Comparison of ENCODE assay signal across 22 cellular contexts in genomic region chr2:161343235-161343634, GRCh38. TPM values are rescaled to one million over a fixed set of nuclear protein-coding genes. Genes with fewer than 3 reads are reported as not detected.
A peak's percentile ranks its signal among the peaks of the same experiment; 100 is the strongest.
DNase-seq lines count a peak whose midpoint lies in the region; ATAC-seq and TF ChIP-seq lines count a peak whose summit lies in the region.
"Had no signal": no experiment of that assay in that cellular context is flagged by ENCODE, and none has a peak within 500 bp of the region (broad histone marks: within the 10 kb centered on the region; RNA-seq: fewer than 3 reads in every experiment).

No MANE protein-coding gene starts in this region.

- POLR2A ChIA-PET in SK-N-SH (lab: Yijun Ruan, JAX) = no interaction called here
- POLR2A ChIA-PET in HEK293 (lab: Yijun Ruan, JAX) = no interaction called here

- H3K9me2 ChIP-seq in SK-N-SH = no peaks in the 10 kb centered on the region

- no peak overlapping the region for H4K91ac ChIP-seq in trophoblast cell (ENCODE audit: low read depth, low read length)

- no peak overlapping the region for H2BK12ac ChIP-seq in trophoblast cell (ENCODE audit: low read length)

- H3K4me2 ChIP-seq in SK-N-SH = no peak overlapping the region
- no peak overlapping the region for H3K4me2 ChIP-seq in trophoblast cell (ENCODE audit: low read length)
- H3K4me2 ChIP-seq: A549; BLaER1 treated with 17β-estradiol and CSF1 and Interleukin-3, amounts not matched to agents 10 nM and 100 nM had no signal

- H3K27me3 ChIP-seq in SK-N-SH (ENCODE audit: insufficient read depth) = no peaks in the 10 kb centered on the region
- no peaks in the 10 kb centered on the region for H3K27me3 ChIP-seq in trophoblast cell (ENCODE audit: insufficient read depth, low read length)
- H3K27me3 ChIP-seq: BLaER1 treated with 17β-estradiol and CSF1 and Interleukin-3, amounts not matched to agents 10 nM and 100 nM had no signal

- H2BK120ac ChIP-seq in trophoblast cell (ENCODE audit: insufficient read depth, low read length, poor library complexity) = no peak overlapping the region

- H2AFZ ChIP-seq in SK-N-SH (ENCODE audit: low read depth) (no peak overlapping the region), trophoblast cell (ENCODE audit: insufficient read depth, low read length, poor library complexity) (no peak overlapping the region)

- no peak for TF ChIP-seq RAD21 in SK-N-SH (IDR thresholded peaks at IDR 0.05; ENCODE audit: low read length)

- DNase-seq in SK-N-SH (no peak), trophoblast cell (no peak), C1 segment of cervical spinal cord (lab: John Stamatoyannopoulos, UW) (no peak), Right ventricle myocardium superior (no peak)
- DNase-seq: AML-193; CD4-positive, alpha-beta memory T cell; CD4-positive, CD25-positive, alpha-beta regulatory T cell; CD8-positive, alpha-beta memory T cell; COR-L47; DMS 273 treated with DMSO at 0.1 percent for 48 hours; DMS153; DMS53; DMS79; DND-41; EL; GDM1 had no signal

- H3K79me1 ChIP-seq in trophoblast cell (ENCODE audit: low read length) = no peaks in the 10 kb centered on the region

- H2AK5ac ChIP-seq in trophoblast cell (ENCODE audit: low read length) = no peak overlapping the region

- no peak overlapping the region for H4K8ac ChIP-seq in trophoblast cell (ENCODE audit: low read depth, low read length)

- no peak overlapping the region for H3K23ac ChIP-seq in trophoblast cell (ENCODE audit: low read length)

- no peak overlapping the region for H3K4me3 ChIP-seq in SK-N-SH (ENCODE audit: low read depth in 2 of 2, low read length in 1 of 2)
- no peak overlapping the region for H3K4me3 ChIP-seq in HEK293 (ENCODE audit: low read depth, low read length)
- H3K4me3 ChIP-seq in trophoblast cell (ENCODE audit: low read depth, low read length) = no peak overlapping the region
- H3K4me3 ChIP-seq: A549; BLaER1 treated with 17β-estradiol and CSF1 and Interleukin-3, amounts not matched to agents 10 nM and 100 nM; GM12878 had no signal

- H3K36me3 ChIP-seq in SK-N-SH (replicated peaks in 1 of 2; ENCODE audit: control insufficient read depth in 1 of 2, insufficient read depth in 2 of 2, low read length in 1 of 2) (peaks cover 0 to 22% of the 10 kb centered on the region in 2 experiments), HEK293 (ENCODE audit: control insufficient read depth in 2 of 2, insufficient read depth in 1 of 2, low read length in 2 of 2) (peaks cover 0 to 17% of the 10 kb centered on the region in 2 experiments; a peak in 1 of 3 replicates), trophoblast cell (ENCODE audit: control insufficient read depth in 1 of 2, insufficient read depth in 2 of 2, low read length in 2 of 2) (no peaks in the 10 kb centered on the region)

- no peaks in the 10 kb centered on the region for H3F3A ChIP-seq in SK-N-SH (replicated peaks; ENCODE audit: insufficient read depth)

- peak overlapping the region; percentile 75 for H3K4ac ChIP-seq in trophoblast cell (ENCODE audit: low read depth, low read length)

- 96% methylated on average over 3 of the region's 3 CpGs for WGBS in SK-N-SH (ENCODE audit: low lambda C conversion rate)
- no CpG with 5 or more reads among the region's 3 CpGs for WGBS in trophoblast cell (ENCODE audit: extremely low coverage, insufficient coverage, insufficient read length)

- TF ChIP-seq EP300 in SK-N-SH (IDR thresholded peaks at IDR 0.05; ENCODE audit: borderline replicate concordance in 1 of 2, low read depth in 1 of 2, low read length in 1 of 2) = no peak

- TF ChIP-seq CTCF in SK-N-SH (IDR thresholded peaks at IDR 0.05) (no peak), HEK293 (tag by site-specific recombination; IDR thresholded peaks at IDR 0.05) (no peak)

- intact Hi-C loops in Right ventricle myocardium superior (cut with DNase I) = no loop called here

- CTCF ChIA-PET in SK-N-SH (lab: Yijun Ruan, JAX) = no interaction called here
- CTCF ChIA-PET in HEK293 (lab: Yijun Ruan, JAX) = no interaction called here

- no peak overlapping the region for H3K18ac ChIP-seq in trophoblast cell (ENCODE audit: low read length)

- no peak overlapping the region for H2BK5ac ChIP-seq in trophoblast cell (ENCODE audit: low read depth, low read length, poor library complexity)

- ATAC-seq in SK-N-SH treated with all-trans-retinoic acid at 6 μM for 48 hours = no peak
- no peak for ATAC-seq in Right ventricle myocardium superior (ENCODE audit: poor library complexity)
- ATAC-seq: A549 had no signal

- peaks cover 0 to 5% of the 10 kb centered on the region in 2 experiments; a peak in 2 of 4 replicates for H3K4me1 ChIP-seq in SK-N-SH (ENCODE audit: control insufficient read depth in 1 of 2, insufficient read depth in 2 of 2, low read depth in 1 of 2, low read length in 1 of 2)
- H3K4me1 ChIP-seq in HEK293 (ENCODE audit: control insufficient read depth, insufficient read depth, low read length) = no peaks in the 10 kb centered on the region
- H3K4me1 ChIP-seq in trophoblast cell (ENCODE audit: control insufficient read depth in 1 of 2, insufficient read depth in 2 of 2, low read length in 2 of 2) = no peaks in the 10 kb centered on the region
- H3K4me1 ChIP-seq: A549 had no signal

- H4K12ac ChIP-seq in trophoblast cell (ENCODE audit: low read depth, low read length) = no peak overlapping the region

- H3K27ac ChIP-seq in SK-N-SH (ENCODE audit: low read depth in 2 of 2, low read length in 1 of 2) (no peak overlapping the region), HEK293 (ENCODE audit: extremely low read depth, low read depth, low read length) (no peak overlapping the region), trophoblast cell (ENCODE audit: low read depth, low read length) (no peak overlapping the region)
- H3K27ac ChIP-seq: 22Rv1; A549; BLaER1 treated with 17β-estradiol and CSF1 and Interleukin-3, amounts not matched to agents 10 nM and 100 nM had no signal

- H4K20me1 ChIP-seq in SK-N-SH (ENCODE audit: insufficient read depth) = peaks cover 15% of the 10 kb centered on the region

- H3K79me2 ChIP-seq in SK-N-SH (ENCODE audit: insufficient read depth) (peaks cover 83% of the 10 kb centered on the region), trophoblast cell (ENCODE audit: control insufficient read depth, insufficient read depth, low read length, poor library complexity) (no peaks in the 10 kb centered on the region)

- H3K9ac ChIP-seq in SK-N-SH (no peak overlapping the region), trophoblast cell (ENCODE audit: low read length) (no peak overlapping the region)
- H3K9ac ChIP-seq: BLaER1 treated with 17β-estradiol and CSF1 and Interleukin-3, amounts not matched to agents 10 nM and 100 nM had no signal

- H3K14ac ChIP-seq in trophoblast cell (ENCODE audit: low read length) = no peak overlapping the region

- H3K9me3 ChIP-seq in SK-N-SH = no peaks in the 10 kb centered on the region
- no peaks in the 10 kb centered on the region for H3K9me3 ChIP-seq in HEK293 (ENCODE audit: control insufficient read depth, insufficient read depth, low read depth, low read length)
- H3K9me3 ChIP-seq in trophoblast cell (ENCODE audit: insufficient read depth, low read depth, low read length) = no peaks in the 10 kb centered on the region
- H3K9me3 ChIP-seq: A549 had no signal

TF ChIP-seq in SK-N-SH treated with all-trans-retinoic acid at 6 μM for 48 hours, 23 proteins besides CTCF, POLR2A, EP300 and RAD21 (continues in another document):
- TF ChIP-seq, protein P1, sequence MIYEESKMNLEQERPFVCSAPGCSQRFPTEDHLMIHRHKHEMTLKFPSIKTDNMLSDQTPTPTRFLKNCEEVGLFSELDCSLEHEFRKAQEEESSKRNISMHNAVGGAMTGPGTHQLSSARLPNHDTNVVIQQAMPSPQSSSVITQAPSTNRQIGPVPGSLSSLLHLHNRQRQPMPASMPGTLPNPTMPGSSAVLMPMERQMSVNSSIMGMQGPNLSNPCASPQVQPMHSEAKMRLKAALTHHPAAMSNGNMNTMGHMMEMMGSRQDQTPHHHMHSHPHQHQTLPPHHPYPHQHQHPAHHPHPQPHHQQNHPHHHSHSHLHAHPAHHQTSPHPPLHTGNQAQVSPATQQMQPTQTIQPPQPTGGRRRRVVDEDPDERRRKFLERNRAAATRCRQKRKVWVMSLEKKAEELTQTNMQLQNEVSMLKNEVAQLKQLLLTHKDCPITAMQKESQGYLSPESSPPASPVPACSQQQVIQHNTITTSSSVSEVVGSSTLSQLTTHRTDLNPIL (CRISPR knock-in tag; IDR thresholded peaks at IDR 0.05; ENCODE audit: low read depth) = no peak
- TF ChIP-seq ZFP30 (CRISPR knock-in tag; IDR thresholded peaks at IDR 0.05) (no peak), ZNF565 (CRISPR knock-in tag; conservative IDR thresholded peaks at IDR 0.05; ENCODE audit: low read depth) (no peak)

TF ChIP-seq in SK-N-SH, 30 proteins besides CTCF, POLR2A, EP300 and RAD21 (continues in another document):
- TF ChIP-seq TCF12 (IDR thresholded peaks at IDR 0.05) = no peak

TF ChIP-seq in HEK293, 187 proteins besides CTCF, POLR2A, EP300 and RAD21:
- TF ChIP-seq ZNF621 (tag by site-specific recombination; IDR thresholded peaks at IDR 0.05) (no peak), ZNF146 (tag by site-specific recombination; IDR thresholded peaks at IDR 0.05) (peak; percentile 66)

RNA-seq across cellular contexts. Expression of gene PSMD14, which starts 35.0 kb away (rescaled TPM):
- polyA plus RNA-seq in SK-N-SH (2012; rRNA removed) = 50.4 and 68.2 TPM in 2 replicates
- polyA plus RNA-seq in SK-N-SH (2012; cell fraction: cytosol; rRNA removed) = 79.7 and 98.0 TPM in 2 replicates
- polyA plus RNA-seq in SK-N-SH (2012; cell fraction: nucleus; rRNA removed) = 17.7 and 38.2 TPM in 2 replicates
- 70.0 and 75.1 TPM in 2 replicates for polyA plus RNA-seq in trophoblast cell (2013)
- 42.8 TPM for total RNA-seq in Right ventricle myocardium superior
